17 cellular contexts compared by ENCODE assay signal in the genomic region with DNA sequence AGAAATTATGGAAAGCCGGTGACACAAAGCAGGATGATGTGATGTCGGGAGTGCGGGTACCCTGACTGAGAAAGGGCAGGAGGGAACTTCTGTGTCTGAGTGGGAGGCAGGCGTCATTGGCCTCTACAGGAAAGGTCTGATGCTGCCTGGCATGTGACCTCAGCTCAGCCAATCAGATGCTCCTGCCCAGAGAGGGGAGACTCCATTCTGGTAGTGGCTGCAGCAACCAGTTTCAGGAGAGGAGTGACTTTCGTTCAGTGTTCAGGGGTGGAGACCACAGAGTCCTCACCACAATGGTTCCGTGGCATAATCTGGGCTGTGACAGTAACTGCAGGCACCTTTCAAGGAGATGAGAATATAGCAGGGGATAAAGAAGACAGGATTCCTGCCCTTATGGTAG. TPM values are rescaled to one million over a fixed set of nuclear protein-coding genes. Genes with fewer than 3 reads are reported as not detected.
DNase-seq lines count a peak whose midpoint lies in the region; ATAC-seq lines count a peak whose summit lies in the region.
"Had no signal": no experiment of that assay in that cellular context is flagged by ENCODE, and none has a peak within 500 bp of the region (broad histone marks: within the 10 kb centered on the region; RNA-seq: fewer than 3 reads in every experiment).

No MANE protein-coding gene starts in this region.

- H3K27me3 Mint-ChIP-seq in activated CD4-positive, alpha-beta T cell treated with anti-CD3 and anti-CD28 coated beads for 36 hours: peaks cover 6% of the 10 kb centered on the region

- H3K4me3 Mint-ChIP-seq in activated CD4-positive, alpha-beta T cell treated with anti-CD3 and anti-CD28 coated beads for 36 hours: no peak overlapping the region
- H3K4me3 Mint-ChIP-seq: memory B cell had no signal

- H3K36me3 Mint-ChIP-seq in activated CD4-positive, alpha-beta T cell treated with anti-CD3 and anti-CD28 coated beads for 36 hours (ENCODE audit: low read depth): no peaks in the 10 kb centered on the region
- H3K36me3 Mint-ChIP-seq: memory B cell had no signal

- peak; percentile 87 for ATAC-seq in activated CD4-positive, alpha-beta T cell treated with anti-CD3 and anti-CD28 coated beads for 36 hours
- ATAC-seq in GM21717 (IDR thresholded peaks at IDR 0.05; ENCODE audit: unreplicated experiment): peak; percentile 62
- no peak for ATAC-seq in GM18870 (IDR thresholded peaks at IDR 0.05; ENCODE audit: unreplicated experiment)

- CTCF ChIA-PET in activated CD4-positive, alpha-beta T cell treated with anti-CD3 and anti-CD28 coated beads for 36 hours (lab: Charles Lee): no interaction called here

- peak; percentile 66 for DNase-seq in activated CD4-positive, alpha-beta T cell treated with anti-CD3 and anti-CD28 coated beads for 36 hours
- no peak for DNase-seq in activated CD4-positive, alpha-beta T cell treated with anti-CD3 and anti-CD28 coated beads for 4 hours
- DNase-seq in activated CD8-positive, alpha-beta memory T cell treated with anti-CD3 and anti-CD28 coated beads, Interleukin-2, amount 50 U/mL, for 48 hours: peak; percentile 75
- DNase-seq in stimulated activated CD4-positive, alpha-beta T cell treated with anti-CD3 and anti-CD28 coated beads, Interleukin-1b, Interleukin-23, amount 100 ng/mL, for 48 hours: peak; percentile 64
- no peak for DNase-seq in DMS53 (lab: John Stamatoyannopoulos, UW)
- no peak for DNase-seq in central memory CD4-positive, alpha-beta T cell
- DNase-seq: ACHN, activated gamma-delta T cell treated with Interleukin-2 at 50 U/mL for 16 hours, MG63, NCI-H2171, sigmoid colon, SJCRH30, thyroid gland had no signal

- no peak overlapping the region for H3K27ac Mint-ChIP-seq in activated CD4-positive, alpha-beta T cell treated with anti-CD3 and anti-CD28 coated beads for 36 hours
- H3K27ac Mint-ChIP-seq: memory B cell had no signal

- H3K4me1 Mint-ChIP-seq in activated CD4-positive, alpha-beta T cell treated with anti-CD3 and anti-CD28 coated beads for 36 hours: peaks cover 9% of the 10 kb centered on the region
- H3K4me1 Mint-ChIP-seq: memory B cell had no signal

- no peaks in the 10 kb centered on the region for H3K9me3 Mint-ChIP-seq in activated CD4-positive, alpha-beta T cell treated with anti-CD3 and anti-CD28 coated beads for 36 hours (ENCODE audit: low read depth)
- H3K9me3 Mint-ChIP-seq: memory B cell had no signal

- POLR2A ChIA-PET in activated CD4-positive, alpha-beta T cell treated with anti-CD3 and anti-CD28 coated beads for 36 hours (lab: Charles Lee): no interaction called here

- intact Hi-C loops in activated CD4-positive, alpha-beta T cell treated with anti-CD3 and anti-CD28 coated beads for 36 hours (cut with DNase I, micrococcal nuclease): loop anchor here in 1 of 2 experiments (10.0 kb wide), 1 partner anchor 1587 kb away; the partner anchor contains the start of gene CPEB4

RNA-seq across cellular contexts. Expression of gene SFXN1, which starts 6.7 kb away (rescaled TPM):
- 100 to 1,000 TPM; 322 to 433 TPM for total RNA-seq in activated CD4-positive, alpha-beta T cell treated with anti-CD3 and anti-CD28 coated beads for 36 hours

RNA-seq across cellular contexts. Expression of gene DRD1, which starts 27.6 kb away (rescaled TPM):
- total RNA-seq in activated CD4-positive, alpha-beta T cell treated with anti-CD3 and anti-CD28 coated beads for 36 hours: not detected
- total RNA-seq: HT-29, sigmoid colon, SJCRH30, thyroid gland had no signal

Comparison
In these comparisons a context has a peak if more than half of its experiments do, and no peak if none do; other contexts are left out.
1. DNase-seq: peak in activated CD4-positive, alpha-beta T cell treated with anti-CD3 and anti-CD28 coated beads for 36 hours (single experiment), activated CD8-positive, alpha-beta memory T cell treated with anti-CD3 and anti-CD28 coated beads, Interleukin-2, amount 50 U/mL, for 48 hours (single experiment) and stimulated activated CD4-positive, alpha-beta T cell treated with anti-CD3 and anti-CD28 coated beads, Interleukin-1b, Interleukin-23, amount 100 ng/mL, for 48 hours (single experiment); none in activated CD4-positive, alpha-beta T cell treated with anti-CD3 and anti-CD28 coated beads for 4 hours (0 of 2), DMS53 (single experiment) and central memory CD4-positive, alpha-beta T cell (single experiment).